ENCODE assay signal across 16 cellular contexts in genomic region chr10:117348236-117348635, GRCh38. TPM values are rescaled to one million over a fixed set of nuclear protein-coding genes. Genes with fewer than 3 reads are reported as not detected.
DNase-seq lines count a peak whose midpoint lies in the region; ATAC-seq, FAIRE-seq and TF ChIP-seq lines count a peak whose summit lies in the region.
"Had no signal": no experiment of that assay in that cellular context is flagged by ENCODE, and none has a peak within 500 bp of the region (broad histone marks: within the 10 kb centered on the region; RNA-seq: fewer than 3 reads in every experiment).

No MANE protein-coding gene starts in this region.

- H3K4me1 Mint-ChIP-seq in dendritic cell treated with granulocyte-macrophage colony-stimulating factor and Interleukin-4, amounts not matched to agents 40 ng/mL and 50 ng/mL, for 4 days (ENCODE audit: low read depth), result peaks cover 61% of the 10 kb centered on the region

- WGBS in right cardiac atrium, result 97% methylated on average over 5 of the region's 5 CpGs

- no peak overlapping the region for H3K4me3 Mint-ChIP-seq in dendritic cell treated with granulocyte-macrophage colony-stimulating factor and Interleukin-4, amounts not matched to agents 40 ng/mL and 50 ng/mL, for 4 days
- H3K4me3 Mint-ChIP-seq: CD4-positive, alpha-beta T cell; IgD-negative memory B cell had no signal

- peaks cover 6% of the 10 kb centered on the region for H3K36me3 Mint-ChIP-seq in dendritic cell treated with granulocyte-macrophage colony-stimulating factor and Interleukin-4, amounts not matched to agents 40 ng/mL and 50 ng/mL, for 4 days (ENCODE audit: low read depth)

- peak; percentile 33 for FAIRE-seq in GM19239 (lab: Jason Lieb, UNC)
- FAIRE-seq: D721Med, G401.6 had no signal

- H3K27me3 ChIP-seq in neutrophil (no peaks in the 10 kb centered on the region), right cardiac atrium (ENCODE audit: control insufficient read depth, insufficient read depth) (no peaks in the 10 kb centered on the region)
- H3K27me3 ChIP-seq: Peyer's patch had no signal

- intact Hi-C loops in dendritic cell treated with granulocyte-macrophage colony-stimulating factor and Interleukin-4, amounts not matched to agents 40 ng/mL and 50 ng/mL, for 4 days (cut with micrococcal nuclease), result no loop called here
- intact Hi-C loops in right cardiac atrium (cut with DNase I), result no loop called here

- H3K9me3 Mint-ChIP-seq in dendritic cell treated with granulocyte-macrophage colony-stimulating factor and Interleukin-4, amounts not matched to agents 40 ng/mL and 50 ng/mL, for 4 days, result no peaks in the 10 kb centered on the region
- H3K9me3 Mint-ChIP-seq: CD4-positive, alpha-beta T cell; IgD-negative memory B cell had no signal

- H3K9me3 ChIP-seq in neutrophil (no peaks in the 10 kb centered on the region), right cardiac atrium (ENCODE audit: control insufficient read depth, low read length) (no peaks in the 10 kb centered on the region)
- H3K9me3 ChIP-seq: Peyer's patch had no signal

- H3K4me3 ChIP-seq in neutrophil (ENCODE audit: low read depth in 1 of 2, low read length in 1 of 2), result no peak overlapping the region
- H3K4me3 ChIP-seq in right cardiac atrium (ENCODE audit: low read length), result no peak overlapping the region
- H3K4me3 ChIP-seq: Peyer's patch had no signal

- H3K27ac Mint-ChIP-seq in dendritic cell treated with granulocyte-macrophage colony-stimulating factor and Interleukin-4, amounts not matched to agents 40 ng/mL and 50 ng/mL, for 4 days, result peak overlapping the region; percentile 41
- H3K27ac Mint-ChIP-seq: CD4-positive, alpha-beta T cell had no signal

- no peaks in the 10 kb centered on the region for H3K27me3 Mint-ChIP-seq in dendritic cell treated with granulocyte-macrophage colony-stimulating factor and Interleukin-4, amounts not matched to agents 40 ng/mL and 50 ng/mL, for 4 days
- H3K27me3 Mint-ChIP-seq: CD4-positive, alpha-beta T cell; IgD-negative memory B cell had no signal

- no peak for DNase-seq in GM19239 (ENCODE audit: insufficient read length, low spot score)
- DNase-seq in OCI-M1 (lab: John Stamatoyannopoulos, UW), result peak; percentile 67
- DNase-seq in activated CD4-positive, alpha-beta T cell treated with anti-CD3 and anti-CD28 coated beads, Interleukin-2, amount 50 U/mL, for 48 hours, result no peak
- DNase-seq in right cardiac atrium, result no peak
- DNase-seq: AML-193; CD4-positive, alpha-beta T cell; DMS79 treated with DMSO at 0.1 percent for 48 hours; NCI-H1048; Peyer's patch; SHP77 had no signal

- ATAC-seq in HG03571 (IDR thresholded peaks at IDR 0.05; ENCODE audit: unreplicated experiment) (no peak), right cardiac atrium (no peak)

- no peak for TF ChIP-seq CTCF in neutrophil (IDR thresholded peaks at IDR 0.05)

- H3K36me3 ChIP-seq in neutrophil, result no peaks in the 10 kb centered on the region
- H3K36me3 ChIP-seq: Peyer's patch had no signal

- H3K27ac ChIP-seq in neutrophil, result peak overlapping the region; percentile 53
- no peak overlapping the region for H3K27ac ChIP-seq in right cardiac atrium (ENCODE audit: low read length)

- H3K4me1 ChIP-seq in neutrophil (ENCODE audit: control insufficient read depth in 1 of 2, insufficient read depth in 1 of 2, low read depth in 1 of 2, low read length in 1 of 2) (peaks cover 33 to 85% of the 10 kb centered on the region in 2 experiments), right cardiac atrium (ENCODE audit: control insufficient read depth, insufficient read depth, low read length) (peaks cover 2% of the 10 kb centered on the region)

RNA-seq across cellular contexts. Expression of gene PDZD8, which starts 27.0 kb away (rescaled TPM):
- 10 to 100 TPM; 17.5 to 25.9 (median 24.4) TPM for total RNA-seq in right cardiac atrium
- polyA plus RNA-seq in right cardiac atrium, result 3.7 TPM
